26 cellular contexts compared by ENCODE assay signal in the genomic region with DNA sequence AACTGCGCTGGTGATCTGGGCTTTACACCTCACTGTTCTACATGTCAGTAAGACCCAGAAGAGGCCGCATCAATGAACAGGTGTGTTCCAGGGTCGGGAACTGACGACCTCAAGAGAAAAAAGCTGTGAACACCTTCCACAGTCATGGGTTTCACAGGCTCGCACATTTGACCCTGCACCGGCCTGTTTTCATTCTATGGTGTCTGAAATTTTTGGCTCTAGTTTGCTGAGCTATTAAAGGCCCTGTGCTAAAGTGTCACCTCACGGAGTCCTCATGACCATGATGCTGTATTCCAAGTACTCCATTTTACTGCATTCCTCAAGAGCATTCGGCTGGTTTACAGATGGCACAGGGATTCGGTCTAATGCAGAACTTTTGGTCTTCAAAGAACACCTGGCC.
"Had no signal": no experiment of that assay in that cellular context is flagged by ENCODE, and none has a peak within 500 bp of the region (broad histone marks: within the 10 kb centered on the region; RNA-seq: fewer than 3 reads in every experiment).

No MANE protein-coding gene starts in this region.

- H3K4me3 ChIP-seq: adrenal gland, body of pancreas, hepatocyte, lower lobe of right lung, sigmoid colon, smooth muscle cell, upper lobe of left lung had no signal

- H3K4me3 Mint-ChIP-seq: activated naive CD8-positive, alpha-beta T cell treated with anti-CD3 and anti-CD28 coated beads for 36 hours; activated T-cell treated with anti-CD3 and anti-CD28 coated beads, Interleukin-2, amount 50 U/mL, for 72 hours; nephron; stimulated activated memory B cell treated with anti-CD40 and anti-IgM and Interleukin-4, amounts not matched to agents 10 μg/mL and 1 μg/mL and 100 μg/mL, for 72 hours; stimulated activated naive CD8-positive, alpha-beta T cell treated with anti-CD3 and anti-CD28 coated beads, Interleukin-15, amount 100 ng/mL, for 72 hours; T-helper 2 cell treated with Interferon-gamma antibody and Interleukin-4, amounts not matched to agents 5 μg/mL and 100 μg/mL, for 36 hours had no signal

- H3K36me3 ChIP-seq: adrenal gland, sigmoid colon had no signal

- H3K27ac Mint-ChIP-seq: activated naive CD8-positive, alpha-beta T cell treated with anti-CD3 and anti-CD28 coated beads for 36 hours; activated T-cell treated with anti-CD3 and anti-CD28 coated beads, Interleukin-2, amount 50 U/mL, for 72 hours; nephron; stimulated activated memory B cell treated with anti-CD40 and anti-IgM and Interleukin-4, amounts not matched to agents 10 μg/mL and 1 μg/mL and 100 μg/mL, for 72 hours; T-helper 2 cell treated with Interferon-gamma antibody and Interleukin-4, amounts not matched to agents 5 μg/mL and 100 μg/mL, for 36 hours had no signal

- H3K9me3 Mint-ChIP-seq: activated naive CD8-positive, alpha-beta T cell treated with anti-CD3 and anti-CD28 coated beads for 36 hours; activated T-cell treated with anti-CD3 and anti-CD28 coated beads, Interleukin-2, amount 50 U/mL, for 72 hours; nephron; stimulated activated memory B cell treated with anti-CD40 and anti-IgM and Interleukin-4, amounts not matched to agents 10 μg/mL and 1 μg/mL and 100 μg/mL, for 72 hours; stimulated activated naive CD8-positive, alpha-beta T cell treated with anti-CD3 and anti-CD28 coated beads, Interleukin-15, amount 100 ng/mL, for 72 hours; T-helper 2 cell treated with Interferon-gamma antibody and Interleukin-4, amounts not matched to agents 5 μg/mL and 100 μg/mL, for 36 hours had no signal

- H3K27me3 Mint-ChIP-seq: activated naive CD8-positive, alpha-beta T cell treated with anti-CD3 and anti-CD28 coated beads for 36 hours; stimulated activated memory B cell treated with anti-CD40 and anti-IgM and Interleukin-4, amounts not matched to agents 10 μg/mL and 1 μg/mL and 100 μg/mL, for 72 hours; stimulated activated naive CD8-positive, alpha-beta T cell treated with anti-CD3 and anti-CD28 coated beads, Interleukin-15, amount 100 ng/mL, for 72 hours had no signal

- ATAC-seq: activated T-cell treated with anti-CD3 and anti-CD28 coated beads, Interleukin-2, amount 50 U/mL, for 72 hours; body of pancreas; foreskin keratinocyte; lower lobe of right lung; stimulated activated naive CD8-positive, alpha-beta T cell treated with anti-CD3 and anti-CD28 coated beads, Interleukin-15, amount 100 ng/mL, for 72 hours had no signal

- H3K36me3 Mint-ChIP-seq: activated naive CD8-positive, alpha-beta T cell treated with anti-CD3 and anti-CD28 coated beads for 36 hours had no signal

- DNase-seq: activated CD4-positive, alpha-beta T cell treated with anti-CD3 and anti-CD28 coated beads for 4 hours; activated CD4-positive, alpha-beta T cell treated with anti-CD3 and anti-CD28 coated beads, Interleukin-2, amount 50 U/mL, for 4 hours; activated naive CD4-positive, alpha-beta T cell; activated naive CD8-positive, alpha-beta T cell treated with anti-CD3 and anti-CD28 coated beads for 36 hours; activated T-cell treated with anti-CD3 and anti-CD28 coated beads for 4 hours; activated T-cell treated with anti-CD3 and anti-CD28 coated beads, Interleukin-2, amount 50 U/mL, for 72 hours; adrenal gland; aorta; body of pancreas; cortex of kidney; foreskin keratinocyte; lower lobe of right lung; mesenchymal stem cell; sigmoid colon; stimulated activated CD4-positive, alpha-beta T cell treated with anti-CD3 and anti-CD28 coated beads, Interleukin-1b, Interleukin-23, amount 100 ng/mL, for 48 hours; stimulated activated CD4-positive, alpha-beta T cell treated with anti-CD3 and anti-CD28 coated beads, Interleukin-4, amount 100 ng/mL, for 4 hours; stimulated activated CD8-positive, alpha-beta memory T cell treated with anti-CD3 and anti-CD28 coated beads, Interleukin-4, amount 100 ng/mL, for 48 hours; stimulated activated naive CD8-positive, alpha-beta T cell treated with anti-CD3 and anti-CD28 coated beads, Interleukin-15, amount 100 ng/mL, for 72 hours; substantia nigra; T-helper 1 cell; upper lobe of left lung had no signal

- H3K27me3 ChIP-seq: adrenal gland, body of pancreas, foreskin keratinocyte, hepatocyte, sigmoid colon, upper lobe of left lung had no signal

- H3K27ac ChIP-seq: adrenal gland, body of pancreas, foreskin keratinocyte, hepatocyte, lower lobe of right lung, sigmoid colon, upper lobe of left lung had no signal

- H3K4me1 ChIP-seq: foreskin keratinocyte had no signal

- H3K9me3 ChIP-seq: adrenal gland, body of pancreas, lower lobe of right lung, sigmoid colon, upper lobe of left lung had no signal
